In genomic region chr10:6165221-6165725, GRCh38 we compare ENCODE assay signal across 10 cellular contexts. TPM values are rescaled to one million over a fixed set of nuclear protein-coding genes. Genes with fewer than 3 reads are reported as not detected.
DNase-seq lines count a peak whose midpoint lies in the region; ATAC-seq and TF ChIP-seq lines count a peak whose summit lies in the region.
"Had no signal": no experiment of that assay in that cellular context is flagged by ENCODE, and none has a peak within 500 bp of the region (broad histone marks: within the 10 kb centered on the region; RNA-seq: fewer than 3 reads in every experiment).

No MANE protein-coding gene starts in this region.

- peak overlapping the region; percentile 90 for H3K4me2 ChIP-seq in Karpas-422 (ENCODE audit: low read depth, low read length, poor library complexity, severe bottlenecking)

- no peak for TF ChIP-seq EP300 in ovary (IDR thresholded peaks at IDR 0.05)

- no peaks in the 10 kb centered on the region for H3K9me3 Mint-ChIP-seq in CD8-positive, alpha-beta memory T cell
- H3K9me3 Mint-ChIP-seq in MCF 10A (ENCODE audit: unreplicated experiment), result no peaks in the 10 kb centered on the region

- no peaks in the 10 kb centered on the region for H3K9me2 ChIP-seq in Karpas-422 (replicated peaks; ENCODE audit: insufficient read depth, low read length)

- H3K4me1 Mint-ChIP-seq in CD8-positive, alpha-beta memory T cell, result peaks cover 53 to 69% (median 69%) of the 10 kb centered on the region in 3 donors
- H3K4me1 Mint-ChIP-seq in MCF 10A (ENCODE audit: insufficient read depth, unreplicated experiment), result peaks cover 19% of the 10 kb centered on the region

- 14 to 25% (median 18%) methylated on average over 6 of the region's 6 CpGs for WGBS in ovary, 3 donors

- H3K36me3 Mint-ChIP-seq in CD8-positive, alpha-beta memory T cell, result peaks cover 0 to 23% (median 6%) of the 10 kb centered on the region in 3 donors
- H3K36me3 Mint-ChIP-seq in MCF 10A (ENCODE audit: insufficient read depth, unreplicated experiment), result peaks cover 28% of the 10 kb centered on the region

- no peaks in the 10 kb centered on the region for H3K9me3 ChIP-seq in CD8-positive, alpha-beta memory T cell (ENCODE audit: low read length)
- no peaks in the 10 kb centered on the region for H3K9me3 ChIP-seq in Karpas-422 (ENCODE audit: low read length)
- no peaks in the 10 kb centered on the region for H3K9me3 ChIP-seq in neutrophil
- no peaks in the 10 kb centered on the region for H3K9me3 ChIP-seq in ovary
- H3K9me3 ChIP-seq: right lobe of liver had no signal

- in situ Hi-C loops in KBM-7 (cut with MboI; ENCODE audit: low pct_unique_long_range_greater_than_20kb, low sequenced_read_pairs), result no loop called here

- H3K27ac ChIP-seq in CD8-positive, alpha-beta memory T cell (ENCODE audit: low read depth, low read length), result peak overlapping the region; percentile 95
- H3K27ac ChIP-seq in Karpas-422 (ENCODE audit: low read length) (no peak overlapping the region), neutrophil (peak overlapping the region; percentile 23), ovary (no peak overlapping the region)

- H3K4me1 ChIP-seq in CD8-positive, alpha-beta memory T cell (ENCODE audit: insufficient read depth, low read length), result peaks cover 36% of the 10 kb centered on the region
- H3K4me1 ChIP-seq in Karpas-422 (ENCODE audit: low read length), result peaks cover 14% of the 10 kb centered on the region
- H3K4me1 ChIP-seq in neutrophil (ENCODE audit: control insufficient read depth in 1 of 2, insufficient read depth in 1 of 2, low read depth in 1 of 2, low read length in 1 of 2), result peaks cover 21 to 26% of the 10 kb centered on the region in 2 experiments
- peaks cover 8% of the 10 kb centered on the region for H3K4me1 ChIP-seq in ovary (ENCODE audit: insufficient read depth)

- peaks cover 19% of the 10 kb centered on the region for H3K79me2 ChIP-seq in Karpas-422 (ENCODE audit: low read length)

- H3K36me3 ChIP-seq in CD8-positive, alpha-beta memory T cell (ENCODE audit: insufficient read depth, low read length), result no peaks in the 10 kb centered on the region
- H3K36me3 ChIP-seq in Karpas-422 (ENCODE audit: insufficient read depth, low read length) (peaks cover 4% of the 10 kb centered on the region), neutrophil (no peaks in the 10 kb centered on the region), ovary (no peaks in the 10 kb centered on the region)

- TF ChIP-seq POLR2A in GM18505 (IDR thresholded peaks at IDR 0.05; ENCODE audit: borderline replicate concordance, extremely low read depth, insufficient read depth, insufficient read length) (no peak), ovary (IDR thresholded peaks at IDR 0.05) (no peak)

- TF ChIP-seq CTCF in MCF 10A (IDR thresholded peaks at IDR 0.05; ENCODE audit: unreplicated experiment) (no peak), neutrophil (IDR thresholded peaks at IDR 0.05) (no peak), ovary (IDR thresholded peaks at IDR 0.05) (no peak)

- no TSS peak for BruUV-seq in MCF 10A (replicated peaks; lab: Mats Ljungman, UMichigan)

- CTCF ChIA-PET in CD8-positive, alpha-beta memory T cell (lab: Charles Lee), result interaction anchor here (1.2 to 4.0 kb wide), 2 partner anchors 13 to 37 kb away, joined by 3 to 15 read pairs; partner anchors contain the start of gene PFKFB3
- CTCF ChIA-PET in MCF 10A (lab: Yijun Ruan, JAX), result interaction anchor here (0.8 kb wide), 1 partner anchor 236 kb away, joined by 3 read pairs; no protein-coding TSS in a partner anchor

- peak overlapping the region; percentile 99; the same call in 1 of the 2 replicates for H3K9ac ChIP-seq in Karpas-422 (ENCODE audit: low read length)

- POLR2A ChIA-PET in CD8-positive, alpha-beta memory T cell (lab: Charles Lee), result no interaction called here
- POLR2A ChIA-PET in MCF 10A (lab: Yijun Ruan, JAX), result no interaction called here

- H3K27me3 Mint-ChIP-seq in CD8-positive, alpha-beta memory T cell, result no peaks in the 10 kb centered on the region
- no peaks in the 10 kb centered on the region for H3K27me3 Mint-ChIP-seq in MCF 10A (ENCODE audit: insufficient read depth, unreplicated experiment)

- H3K4me3 ChIP-seq in CD8-positive, alpha-beta memory T cell (ENCODE audit: low read length), result no peak overlapping the region
- H3K4me3 ChIP-seq in Karpas-422 (ENCODE audit: low read length), result peak overlapping the region; percentile 93
- H3K4me3 ChIP-seq in neutrophil (ENCODE audit: low read depth in 1 of 2, low read length in 1 of 2), result no peak overlapping the region
- no peak overlapping the region for H3K4me3 ChIP-seq in ovary

- peaks cover 30% of the 10 kb centered on the region; the same call in 1 of the 2 replicates for H4K20me1 ChIP-seq in Karpas-422 (ENCODE audit: insufficient read depth, low read depth, low read length)

- no peak overlapping the region for H2AFZ ChIP-seq in Karpas-422 (ENCODE audit: low read length)

- intact Hi-C loops in MCF 10A (cut with micrococcal nuclease), result no loop called here
- intact Hi-C loops in ovary (cut with DNase I), result no loop called here

- no peak for ATAC-seq in GM18505 (IDR thresholded peaks at IDR 0.05; ENCODE audit: unreplicated experiment)
- ATAC-seq: right lobe of liver had no signal

- no peak for DNase-seq in CD8-positive, alpha-beta memory T cell
- DNase-seq in Karpas-422 (no peak), MCF 10A (ENCODE audit: unreplicated experiment) (no peak), KBM-7 (no peak), T1000 (lab: John Stamatoyannopoulos, UW) (no peak), ovary (no peak)
- DNase-seq: NCI-H1105 treated with DMSO at 0.1 percent for 48 hours, right lobe of liver had no signal

- H3K4me3 Mint-ChIP-seq in CD8-positive, alpha-beta memory T cell, result peak overlapping the region; percentile 85 to 96 (median 92)
- H3K4me3 Mint-ChIP-seq in MCF 10A (ENCODE audit: unreplicated experiment), result peak overlapping the region; percentile 95

- no peaks in the 10 kb centered on the region for H3K27me3 ChIP-seq in CD8-positive, alpha-beta memory T cell (ENCODE audit: insufficient read depth, low read length, poor library complexity, severe bottlenecking)
- H3K27me3 ChIP-seq in Karpas-422 (ENCODE audit: low read length) (no peaks in the 10 kb centered on the region), neutrophil (no peaks in the 10 kb centered on the region), ovary (no peaks in the 10 kb centered on the region)
- H3K27me3 ChIP-seq: right lobe of liver had no signal

- H3K27ac Mint-ChIP-seq in CD8-positive, alpha-beta memory T cell, result peak overlapping the region; percentile 88 to 99 (median 98)
- peak overlapping the region; percentile 93 for H3K27ac Mint-ChIP-seq in MCF 10A (ENCODE audit: low read depth, unreplicated experiment)

RNA-seq across cellular contexts. Expression of gene PFKFB3, which starts 37.5 kb away (rescaled TPM):
- total RNA-seq in CD8-positive, alpha-beta memory T cell, result 10 to 100 TPM; 53.6 to 60.1 TPM
- 7.4 TPM for polyA plus RNA-seq in CD8-positive, alpha-beta memory T cell
- 43.6 and 61.2 TPM in 2 replicates for total RNA-seq in Karpas-422 (2014; rRNA removed; shearing (Covaris generic); ENCODE audit: low replicate concordance)
- total RNA-seq in MCF 10A (2022) (15.8 and 17.8 TPM in 2 replicates), ovary (10 to 100 TPM; 28.7 to 60.8 (median 41.6) TPM)
- polyA plus RNA-seq in ovary, result 10 to 100 TPM; 15.3 to 24.5 TPM

Comparison
In these comparisons a context has a peak if more than half of its experiments do, and no peak if none do; other contexts are left out.
1. H3K27ac ChIP-seq: peak in CD8-positive, alpha-beta memory T cell (single experiment) and neutrophil (single experiment); none in Karpas-422 (single experiment) and ovary (0 of 2).